ENCODE assay signal across 15 cellular contexts in genomic region chr3:123342631-123343080, GRCh38.
A peak's percentile ranks its signal among the peaks of the same experiment; 100 is the strongest.
DNase-seq lines count a peak whose midpoint lies in the region; ATAC-seq and TF ChIP-seq lines count a peak whose summit lies in the region.
"Had no signal": no experiment of that assay in that cellular context is flagged by ENCODE, and none has a peak within 500 bp of the region (broad histone marks: within the 10 kb centered on the region; RNA-seq: fewer than 3 reads in every experiment).

No MANE protein-coding gene starts in this region.

- H3K4me3 ChIP-seq in right atrium auricular region, result no peak overlapping the region
- H3K4me3 ChIP-seq in sigmoid colon, result no peak overlapping the region
- H3K4me3 ChIP-seq: A549; BLaER1 treated with 17β-estradiol and CSF1 and Interleukin-3, amounts not matched to agents 10 nM and 100 nM had no signal

- 91% methylated on average over 8 of the region's 8 CpGs for WGBS in sigmoid colon, 2 donors

- H3K36me3 Mint-ChIP-seq in CD14-positive monocyte (no peaks in the 10 kb centered on the region), chondrocyte (ENCODE audit: low read depth) (no peaks in the 10 kb centered on the region)

- H3K27ac ChIP-seq in right atrium auricular region, result peak overlapping the region; percentile 87
- H3K27ac ChIP-seq in sigmoid colon, result peak overlapping the region; percentile 62 to 74 (median 66)
- H3K27ac ChIP-seq: A549; BLaER1 treated with 17β-estradiol and CSF1 and Interleukin-3, amounts not matched to agents 10 nM and 100 nM had no signal

- no peak overlapping the region for H3K4me3 Mint-ChIP-seq in CD14-positive monocyte
- H3K4me3 Mint-ChIP-seq in chondrocyte (ENCODE audit: unreplicated experiment), result no peak overlapping the region

- H3K27ac Mint-ChIP-seq in CD14-positive monocyte, result no peak overlapping the region
- no peak overlapping the region for H3K27ac Mint-ChIP-seq in chondrocyte (ENCODE audit: unreplicated experiment)

- H3K9me3 Mint-ChIP-seq in CD14-positive monocyte (no peaks in the 10 kb centered on the region), chondrocyte (ENCODE audit: low read depth) (no peaks in the 10 kb centered on the region)

- H3K4me1 ChIP-seq in right atrium auricular region (peaks cover 0 to 92% of the 10 kb centered on the region in 2 donors), sigmoid colon (peaks cover 0 to 62% (median 61%) of the 10 kb centered on the region in 4 donors)
- H3K4me1 ChIP-seq: A549 had no signal

- H3K36me3 ChIP-seq in right atrium auricular region (peaks cover 6% of the 10 kb centered on the region), sigmoid colon (peaks cover 0 to 23% (median 3%) of the 10 kb centered on the region in 4 donors)
- H3K36me3 ChIP-seq: BLaER1 treated with 17β-estradiol and CSF1 and Interleukin-3, amounts not matched to agents 10 nM and 100 nM had no signal

- H3K4me1 Mint-ChIP-seq in CD14-positive monocyte (no peaks in the 10 kb centered on the region), chondrocyte (ENCODE audit: low read depth) (peaks cover 42% of the 10 kb centered on the region)

- intact Hi-C loops in CD14-positive monocyte (cut with micrococcal nuclease) (no loop called here), sigmoid colon (cut with DNase I) (no loop called here)

- H3K27me3 ChIP-seq in right atrium auricular region (no peaks in the 10 kb centered on the region), sigmoid colon (no peaks in the 10 kb centered on the region)
- H3K27me3 ChIP-seq: BLaER1 treated with 17β-estradiol and CSF1 and Interleukin-3, amounts not matched to agents 10 nM and 100 nM had no signal

- H3K9me3 ChIP-seq in right atrium auricular region, result no peaks in the 10 kb centered on the region
- H3K9me3 ChIP-seq in sigmoid colon, result no peaks in the 10 kb centered on the region
- H3K9me3 ChIP-seq: A549; BLaER1 treated with 17β-estradiol and CSF1 and Interleukin-3, amounts not matched to agents 10 nM and 100 nM had no signal

- DNase-seq in CD14-positive monocyte (ENCODE audit: low spot score) (peak; percentile 16), chondrocyte (ENCODE audit: low spot score) (peak; percentile 77), right atrium auricular region (ENCODE audit: low spot score) (no peak), sigmoid colon (peak; percentile 58), epidermal melanocyte (ENCODE audit: insufficient read length, low spot score) (no peak)
- DNase-seq in activated CD4-positive, alpha-beta T cell treated with anti-CD3 and anti-CD28 coated beads for 4 hours, result no peak
- DNase-seq: DMS79 treated with DMSO at 0.1 percent for 48 hours, HCEC 1CT, MM.1S, NCI-H1092 treated with DMSO at 0.1 percent for 48 hours, NCI-H2081 treated with DMSO at 0.1 percent for 48 hours, NCI-H510A treated with DMSO at 0.1 percent for 48 hours had no signal

- no peak for TF ChIP-seq POLR2A in sigmoid colon (IDR thresholded peaks at IDR 0.05)

- H3K27me3 Mint-ChIP-seq in CD14-positive monocyte (ENCODE audit: low read depth in 3 of 3) (peaks cover 2 to 5% (median 3%) of the 10 kb centered on the region in 3 donors), chondrocyte (ENCODE audit: low read depth) (peaks cover 23% of the 10 kb centered on the region)

- TF ChIP-seq EP300 in sigmoid colon (IDR thresholded peaks at IDR 0.05), result no peak

- TF ChIP-seq CTCF in CD14-positive monocyte (IDR thresholded peaks at IDR 0.05) (no peak), chondrocyte (IDR thresholded peaks at IDR 0.05) (no peak), right atrium auricular region (IDR thresholded peaks at IDR 0.05) (no peak), sigmoid colon (IDR thresholded peaks at IDR 0.05) (no peak)

- ATAC-seq in HG03045 (IDR thresholded peaks at IDR 0.05; ENCODE audit: unreplicated experiment), result no peak

Comparison
In these comparisons a context has a peak if more than half of its experiments do, and no peak if none do; other contexts are left out.
1. DNase-seq: peak in CD14-positive monocyte (single experiment), chondrocyte (single experiment) and sigmoid colon (single experiment); none in right atrium auricular region (single experiment), activated CD4-positive, alpha-beta T cell treated with anti-CD3 and anti-CD28 coated beads for 4 hours (0 of 2) and epidermal melanocyte (single experiment).